23 cellular contexts compared by ENCODE assay signal in genomic region chr13:39856714-39857113, GRCh38.
"Had no signal": no experiment of that assay in that cellular context is flagged by ENCODE, and none has a peak within 500 bp of the region (broad histone marks: within the 10 kb centered on the region; RNA-seq: fewer than 3 reads in every experiment).

No MANE protein-coding gene starts in this region.

- H3K27ac ChIP-seq: colonic mucosa, coronary artery, dorsolateral prefrontal cortex, epithelial cell of prostate, esophagus muscularis mucosa, esophagus squamous epithelium, foreskin keratinocyte, gastrocnemius medialis, gastroesophageal sphincter, heart left ventricle, heart right ventricle had no signal

- DNase-seq: colonic mucosa; cortex of kidney; dermis blood vessel endothelial cell; dorsolateral prefrontal cortex; effector CD4-positive, alpha-beta T cell; effector CD8-positive, alpha-beta T cell; effector memory CD4-positive, alpha-beta T cell; effector memory CD8-positive, alpha-beta T cell; endodermal cell; erythroblast; esophagus squamous epithelium; foreskin fibroblast; foreskin keratinocyte; foreskin melanocyte; gastrocnemius medialis; glutamatergic neuron; head of caudate nucleus; heart left ventricle; heart right ventricle had no signal

- H3K4me3 ChIP-seq: colonic mucosa, coronary artery, dorsolateral prefrontal cortex, esophagus muscularis mucosa, esophagus squamous epithelium, gastrocnemius medialis, gastroesophageal sphincter, heart left ventricle, heart right ventricle had no signal

- H3K4me1 ChIP-seq: colonic mucosa, esophagus muscularis mucosa, esophagus squamous epithelium, foreskin keratinocyte, gastrocnemius medialis, gastroesophageal sphincter, heart left ventricle, heart right ventricle had no signal

- H3K9me3 ChIP-seq: colonic mucosa, gastrocnemius medialis had no signal

- H3K36me3 ChIP-seq: colonic mucosa, esophagus muscularis mucosa, esophagus squamous epithelium, gastrocnemius medialis, gastroesophageal sphincter, heart left ventricle, heart right ventricle had no signal

- H3K27me3 ChIP-seq: colonic mucosa, esophagus muscularis mucosa, esophagus squamous epithelium, gastrocnemius medialis, gastroesophageal sphincter, heart left ventricle had no signal
